Comparison of ENCODE assay signal across 1 cellular context in the genomic region with DNA sequence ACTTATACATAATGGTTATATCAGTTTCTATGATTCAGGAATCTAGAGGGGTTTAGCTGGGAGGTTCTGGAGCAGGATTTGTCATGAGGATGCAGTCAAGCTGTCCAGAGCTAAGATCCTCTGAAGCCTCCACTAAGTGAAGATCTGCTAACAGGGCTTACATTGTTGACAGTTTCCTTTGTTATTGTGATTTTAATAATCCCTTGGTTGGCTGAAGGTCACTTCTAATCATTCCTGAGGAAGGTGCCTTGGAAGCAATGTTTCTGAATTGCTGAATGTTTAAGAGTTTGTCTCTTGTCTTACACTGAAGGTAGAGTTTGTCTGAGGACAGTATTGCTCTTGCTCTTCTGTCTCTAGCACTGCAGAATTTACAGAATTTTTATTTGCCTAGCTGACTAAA.
TF ChIP-seq lines count a peak whose summit lies in the region.

No MANE protein-coding gene starts in this region.

TF ChIP-seq in GM23338, 12 proteins besides CTCF, POLR2A, EP300 and RAD21:
- no peak for TF ChIP-seq EZH2phosphoT487 (IDR thresholded peaks at IDR 0.05; ENCODE audit: unreplicated experiment)
- TF ChIP-seq JUNB (IDR thresholded peaks at IDR 0.05; ENCODE audit: unreplicated experiment): no peak
- TF ChIP-seq POLR2AphosphoS5 (IDR thresholded peaks at IDR 0.05; ENCODE audit: low read depth): no peak
- TF ChIP-seq, protein P1, sequence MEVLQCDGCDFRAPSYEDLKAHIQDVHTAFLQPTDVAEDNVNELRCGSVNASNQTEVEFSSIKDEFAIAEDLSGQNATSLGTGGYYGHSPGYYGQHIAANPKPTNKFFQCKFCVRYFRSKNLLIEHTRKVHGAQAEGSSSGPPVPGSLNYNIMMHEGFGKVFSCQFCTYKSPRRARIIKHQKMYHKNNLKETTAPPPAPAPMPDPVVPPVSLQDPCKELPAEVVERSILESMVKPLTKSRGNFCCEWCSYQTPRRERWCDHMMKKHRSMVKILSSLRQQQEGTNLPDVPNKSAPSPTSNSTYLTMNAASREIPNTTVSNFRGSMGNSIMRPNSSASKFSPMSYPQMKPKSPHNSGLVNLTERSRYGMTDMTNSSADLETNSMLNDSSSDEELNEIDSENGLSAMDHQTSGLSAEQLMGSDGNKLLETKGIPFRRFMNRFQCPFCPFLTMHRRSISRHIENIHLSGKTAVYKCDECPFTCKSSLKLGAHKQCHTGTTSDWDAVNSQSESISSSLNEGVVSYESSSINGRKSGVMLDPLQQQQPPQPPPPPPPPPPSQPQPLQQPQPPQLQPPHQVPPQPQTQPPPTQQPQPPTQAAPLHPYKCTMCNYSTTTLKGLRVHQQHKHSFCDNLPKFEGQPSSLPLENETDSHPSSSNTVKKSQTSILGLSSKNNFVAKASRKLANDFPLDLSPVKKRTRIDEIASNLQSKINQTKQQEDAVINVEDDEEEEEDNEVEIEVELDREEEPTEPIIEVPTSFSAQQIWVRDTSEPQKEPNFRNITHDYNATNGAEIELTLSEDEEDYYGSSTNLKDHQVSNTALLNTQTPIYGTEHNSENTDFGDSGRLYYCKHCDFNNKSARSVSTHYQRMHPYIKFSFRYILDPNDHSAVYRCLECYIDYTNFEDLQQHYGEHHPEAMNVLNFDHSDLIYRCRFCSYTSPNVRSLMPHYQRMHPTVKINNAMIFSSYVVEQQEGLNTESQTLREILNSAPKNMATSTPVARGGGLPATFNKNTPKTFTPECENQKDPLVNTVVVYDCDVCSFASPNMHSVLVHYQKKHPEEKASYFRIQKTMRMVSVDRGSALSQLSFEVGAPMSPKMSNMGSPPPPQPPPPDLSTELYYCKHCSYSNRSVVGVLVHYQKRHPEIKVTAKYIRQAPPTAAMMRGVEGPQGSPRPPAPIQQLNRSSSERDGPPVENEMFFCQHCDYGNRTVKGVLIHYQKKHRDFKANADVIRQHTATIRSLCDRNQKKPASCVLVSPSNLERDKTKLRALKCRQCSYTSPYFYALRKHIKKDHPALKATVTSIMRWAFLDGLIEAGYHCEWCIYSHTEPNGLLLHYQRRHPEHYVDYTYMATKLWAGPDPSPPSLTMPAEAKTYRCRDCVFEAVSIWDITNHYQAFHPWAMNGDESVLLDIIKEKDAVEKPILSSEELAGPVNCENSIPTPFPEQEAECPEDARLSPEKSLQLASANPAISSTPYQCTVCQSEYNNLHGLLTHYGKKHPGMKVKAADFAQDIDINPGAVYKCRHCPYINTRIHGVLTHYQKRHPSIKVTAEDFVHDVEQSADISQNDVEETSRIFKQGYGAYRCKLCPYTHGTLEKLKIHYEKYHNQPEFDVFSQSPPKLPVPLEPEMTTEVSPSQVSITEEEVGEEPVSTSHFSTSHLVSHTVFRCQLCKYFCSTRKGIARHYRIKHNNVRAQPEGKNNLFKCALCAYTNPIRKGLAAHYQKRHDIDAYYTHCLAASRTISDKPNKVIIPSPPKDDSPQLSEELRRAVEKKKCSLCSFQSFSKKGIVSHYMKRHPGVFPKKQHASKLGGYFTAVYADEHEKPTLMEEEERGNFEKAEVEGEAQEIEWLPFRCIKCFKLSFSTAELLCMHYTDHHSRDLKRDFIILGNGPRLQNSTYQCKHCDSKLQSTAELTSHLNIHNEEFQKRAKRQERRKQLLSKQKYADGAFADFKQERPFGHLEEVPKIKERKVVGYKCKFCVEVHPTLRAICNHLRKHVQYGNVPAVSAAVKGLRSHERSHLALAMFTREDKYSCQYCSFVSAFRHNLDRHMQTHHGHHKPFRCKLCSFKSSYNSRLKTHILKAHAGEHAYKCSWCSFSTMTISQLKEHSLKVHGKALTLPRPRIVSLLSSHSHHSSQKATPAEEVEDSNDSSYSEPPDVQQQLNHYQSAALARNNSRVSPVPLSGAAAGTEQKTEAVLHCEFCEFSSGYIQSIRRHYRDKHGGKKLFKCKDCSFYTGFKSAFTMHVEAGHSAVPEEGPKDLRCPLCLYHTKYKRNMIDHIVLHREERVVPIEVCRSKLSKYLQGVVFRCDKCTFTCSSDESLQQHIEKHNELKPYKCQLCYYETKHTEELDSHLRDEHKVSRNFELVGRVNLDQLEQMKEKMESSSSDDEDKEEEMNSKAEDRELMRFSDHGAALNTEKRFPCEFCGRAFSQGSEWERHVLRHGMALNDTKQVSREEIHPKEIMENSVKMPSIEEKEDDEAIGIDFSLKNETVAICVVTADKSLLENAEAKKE (CRISPR knock-in tag; IDR thresholded peaks at IDR 0.05): peak; percentile 51; the same call in 1 of the 2 replicates
